ENCODE assay signal across 7 cellular contexts in the genomic region with DNA sequence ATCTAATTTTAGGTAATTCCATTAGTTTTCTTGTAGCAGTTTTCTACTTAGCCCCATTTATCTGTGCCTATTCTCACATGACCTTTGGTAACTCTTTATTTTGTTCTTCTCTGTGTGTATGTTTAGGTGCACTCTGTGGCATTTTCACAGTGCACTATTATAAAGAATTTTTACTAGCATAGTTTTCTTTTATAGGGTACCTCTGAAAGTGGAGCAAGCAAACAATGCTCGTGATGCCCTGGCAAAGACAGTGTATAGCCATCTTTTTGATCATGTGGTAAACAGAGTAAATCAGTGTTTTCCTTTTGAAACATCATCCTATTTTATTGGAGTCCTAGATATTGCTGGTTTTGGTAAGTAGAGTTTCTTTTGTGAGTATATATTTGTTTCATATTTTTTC.
"Had no signal": no experiment of that assay in that cellular context is flagged by ENCODE, and none has a peak within 500 bp of the region (broad histone marks: within the 10 kb centered on the region; RNA-seq: fewer than 3 reads in every experiment).

No MANE protein-coding gene starts in this region.

- ATAC-seq: GM23338 had no signal

- H3K4me3 ChIP-seq: GM23338 had no signal

- DNase-seq: H9, HCEC 1CT, IMR-90 had no signal

- FAIRE-seq: H1, H54, HTR-8/SVneo had no signal
